ENCODE assay signal across 9 cellular contexts in the genomic region with DNA sequence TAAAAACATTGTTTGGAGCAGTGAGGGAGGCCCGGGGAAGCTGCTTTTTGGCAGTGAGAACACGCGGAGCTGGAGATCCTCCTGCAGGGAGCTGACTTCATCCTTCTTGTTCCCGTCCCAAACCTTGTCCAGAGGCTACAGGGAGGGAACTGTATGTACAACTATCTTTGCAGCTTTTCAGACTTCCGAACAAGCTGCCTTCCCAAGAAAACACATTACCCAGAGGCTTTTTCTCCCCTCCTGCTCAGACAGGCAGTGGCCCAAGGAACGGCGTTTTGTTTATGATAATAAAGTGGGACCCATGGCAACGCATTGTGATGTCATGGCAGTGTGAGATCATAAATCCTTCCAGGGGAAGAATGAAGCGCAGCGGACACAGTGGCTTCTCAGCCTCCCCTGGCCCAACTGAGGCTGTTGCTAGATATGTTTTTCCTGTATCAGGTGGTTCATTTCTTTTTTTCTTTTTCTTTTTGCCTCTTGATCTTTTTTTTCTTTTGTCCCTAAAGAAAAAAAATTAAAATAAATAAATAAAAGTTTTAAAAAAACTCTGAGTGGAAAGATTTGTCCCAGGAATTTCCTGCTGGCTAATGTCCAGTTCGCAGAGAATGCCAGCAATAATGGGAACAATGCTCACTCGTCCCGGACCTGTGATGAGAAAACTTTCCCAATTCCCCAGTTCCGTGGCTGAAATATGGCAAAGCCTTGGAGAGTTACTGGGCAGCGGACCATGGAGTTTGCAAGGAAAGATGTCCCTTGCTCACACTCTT.
DNase-seq lines count a peak whose midpoint lies in the region; ATAC-seq, FAIRE-seq and TF ChIP-seq lines count a peak whose summit lies in the region.
"Had no signal": no experiment of that assay in that cellular context is flagged by ENCODE, and none has a peak within 500 bp of the region (broad histone marks: within the 10 kb centered on the region; RNA-seq: fewer than 3 reads in every experiment).

No MANE protein-coding gene starts in this region.

- no peaks in the 10 kb centered on the region for H3K9me3 ChIP-seq in right lobe of liver
- H3K9me3 ChIP-seq in tibial artery, result no peaks in the 10 kb centered on the region

- no peak for TF ChIP-seq POLR2A in right lobe of liver (IDR thresholded peaks at IDR 0.05)

- H3K4me3 ChIP-seq in bronchial epithelial cell (ENCODE audit: low read depth, low read length) (no peak overlapping the region), right lobe of liver (no peak overlapping the region), tibial artery (peak overlapping the region; percentile 5 to 31)

- DNase-seq in NCI-H82 (lab: John Stamatoyannopoulos, UW), result peak; percentile 40
- no peak for DNase-seq in NCI-H82 treated with DMSO at 0.1 percent for 48 hours (lab: John Stamatoyannopoulos, UW; ENCODE audit: unreplicated experiment)
- DNase-seq in bronchial epithelial cell (ENCODE audit: low read depth), result peak; percentile 84
- DNase-seq in right lobe of liver, result peak in 1 of 3 donors; percentile 29
- DNase-seq in tibial artery, result peak; percentile 91 to 92
- DNase-seq in GM10248 (ENCODE audit: extremely low spot score), result no peak
- DNase-seq in activated CD4-positive, alpha-beta T cell treated with anti-CD3 and anti-CD28 coated beads, Interleukin-2, amount 50 U/mL, for 1 hour, result no peak
- DNase-seq: DND-41 had no signal

- H3K27me3 ChIP-seq in bronchial epithelial cell (ENCODE audit: control insufficient read depth, insufficient read depth, low read length) (no peaks in the 10 kb centered on the region), right lobe of liver (no peaks in the 10 kb centered on the region), tibial artery (no peaks in the 10 kb centered on the region)

- H3K4me1 ChIP-seq in right lobe of liver (no peaks in the 10 kb centered on the region), tibial artery (peaks cover 0 to 26% (median 23%) of the 10 kb centered on the region in 4 donors)

- TF ChIP-seq CTCF in bronchial epithelial cell (IDR thresholded peaks at IDR 0.05; ENCODE audit: insufficient read depth, low read length, severe bottlenecking), result no peak
- TF ChIP-seq CTCF in right lobe of liver (IDR thresholded peaks at IDR 0.05), result no peak
- TF ChIP-seq CTCF in tibial artery (IDR thresholded peaks at IDR 0.05), result no peak
- TF ChIP-seq CTCF in GM10248 (IDR thresholded peaks at IDR 0.05; ENCODE audit: control extremely low read depth, extremely low read depth, low read depth, missing control alignments), result no peak

- no peak for FAIRE-seq in bronchial epithelial cell (lab: Jason Lieb, UNC)

- ATAC-seq in right lobe of liver (peak; percentile 66 to 79 (median 76)), HG03378 (IDR thresholded peaks at IDR 0.05; ENCODE audit: unreplicated experiment) (no peak)

- POLR2A ChIA-PET in GM10248 (lab: Yijun Ruan, JAX), result no interaction called here

- H3K27ac ChIP-seq in right lobe of liver (peak overlapping the region in 1 of 3 donors; percentile 15), tibial artery (peak overlapping the region; percentile 77 to 89)

- 38% methylated on average over 14 of the region's 15 CpGs for WGBS in right lobe of liver (ENCODE audit: insufficient coverage, low coverage, low lambda C conversion rate, missing lambda C conversion rate)

- H3K36me3 ChIP-seq in bronchial epithelial cell (ENCODE audit: control insufficient read depth, insufficient read depth, low read length) (no peaks in the 10 kb centered on the region), right lobe of liver (no peaks in the 10 kb centered on the region), tibial artery (no peaks in the 10 kb centered on the region)

- intact Hi-C loops in right lobe of liver (cut with DNase I), result no loop called here
- intact Hi-C loops in tibial artery (cut with DNase I; ENCODE audit: low total_unique reads), result loop anchor here (5.0 kb wide), 1 partner anchor 72 kb away; no protein-coding TSS in a partner anchor

- CTCF ChIA-PET in GM10248 (lab: Yijun Ruan, JAX), result no interaction called here

Comparison
In these comparisons a context has a peak if more than half of its experiments do, and no peak if none do; other contexts are left out.
1. DNase-seq: peak in NCI-H82 (single experiment), bronchial epithelial cell (single experiment) and tibial artery (2 of 2); none in NCI-H82 treated with DMSO at 0.1 percent for 48 hours (single experiment), GM10248 (single experiment) and activated CD4-positive, alpha-beta T cell treated with anti-CD3 and anti-CD28 coated beads, Interleukin-2, amount 50 U/mL, for 1 hour (single experiment).
2. H3K4me3 ChIP-seq: peak in tibial artery (2 of 2); none in bronchial epithelial cell (single experiment) and right lobe of liver (0 of 3).